In the genomic region with DNA sequence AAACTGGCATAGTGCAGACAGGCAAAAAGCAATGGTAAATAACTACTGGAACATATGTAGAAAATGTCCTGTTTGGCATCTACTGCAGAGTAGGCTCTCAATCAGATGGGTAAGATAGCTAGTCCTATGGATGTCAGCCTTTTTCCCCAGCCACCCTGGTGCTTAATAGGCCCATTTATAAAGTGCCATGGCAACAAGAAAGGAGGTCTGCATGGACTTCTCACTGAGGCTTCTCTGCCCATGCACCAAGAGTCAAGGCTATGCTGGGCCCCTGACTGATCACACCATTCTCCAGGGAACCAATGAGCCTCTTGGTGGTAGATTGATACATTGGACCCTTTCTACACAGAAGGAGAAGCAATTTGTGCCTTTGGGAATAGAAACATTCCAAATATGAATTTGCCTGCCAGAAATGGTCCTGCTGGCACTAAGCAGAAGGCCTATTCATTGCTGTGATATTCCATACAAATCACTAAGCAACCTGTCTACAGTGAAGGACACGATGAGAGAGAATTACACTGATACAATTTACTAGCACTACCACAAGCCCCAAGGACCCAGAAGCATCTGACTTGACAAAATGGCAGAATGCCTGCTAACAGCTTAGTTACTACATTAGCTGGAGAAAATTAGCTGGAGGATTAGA, we compare ENCODE assay signal across 17 cellular contexts. TPM values are rescaled to one million over a fixed set of nuclear protein-coding genes. Genes with fewer than 3 reads are reported as not detected.
DNase-seq lines count a peak whose midpoint lies in the region; ATAC-seq and TF ChIP-seq lines count a peak whose summit lies in the region.
"Had no signal": no experiment of that assay in that cellular context is flagged by ENCODE, and none has a peak within 500 bp of the region (broad histone marks: within the 10 kb centered on the region; RNA-seq: fewer than 3 reads in every experiment).

No MANE protein-coding gene starts in this region.

- no peak for DNase-seq in activated naive CD4-positive, alpha-beta T cell treated with anti-CD3 and anti-CD28 coated beads, Interleukin-2, amount 10 ng/mL, durations not matched to agents 7 days and 5 days
- DNase-seq in activated naive CD4-positive, alpha-beta T cell treated with Interleukin-2 at 50 U/mL for 16 hours: no peak
- DNase-seq in T-cell: no peak
- DNase-seq in fibroblast of the aortic adventitia (ENCODE audit: low read depth): peak; percentile 80
- DNase-seq in stimulated activated naive B cell treated with anti-CD40 and anti-IgM and Interleukin-4, amounts not matched to agents 10 μg/mL and 1 μg/mL and 100 μg/mL, for 72 hours: no peak
- no peak for DNase-seq in KBM-7
- DNase-seq: ACHN; activated naive CD4-positive, alpha-beta T cell treated with anti-CD3 and anti-CD28 coated beads for 36 hours; cerebellar nuclear complex; Kasumi-1; NCI-H1694 treated with DMSO at 0.1 percent for 48 hours; occipital lobe; tibial artery had no signal

- in situ Hi-C loops in KBM-7 (cut with MboI; ENCODE audit: low pct_unique_long_range_greater_than_20kb, low sequenced_read_pairs): no loop called here

- no peaks in the 10 kb centered on the region for H3K9me3 Mint-ChIP-seq in activated naive CD4-positive, alpha-beta T cell treated with anti-CD3 and anti-CD28 coated beads, Interleukin-2, amount 10 ng/mL, durations not matched to agents 7 days and 5 days
- H3K9me3 Mint-ChIP-seq in T-cell: peaks cover 0 to 2% (median 0%) of the 10 kb centered on the region in 3 donors
- H3K9me3 Mint-ChIP-seq in stimulated activated naive B cell treated with anti-CD40 and anti-IgM and Interleukin-4, amounts not matched to agents 10 μg/mL and 1 μg/mL and 100 μg/mL, for 72 hours: no peaks in the 10 kb centered on the region

- CTCF ChIA-PET in activated naive CD4-positive, alpha-beta T cell treated with anti-CD3 and anti-CD28 coated beads, Interleukin-2, amount 10 ng/mL, durations not matched to agents 7 days and 5 days (lab: Charles Lee): no interaction called here
- CTCF ChIA-PET in T-cell (lab: Charles Lee): interaction anchor here in 1 of 2 donors (0.6 to 0.7 kb wide), 2 partner anchors 18 to 437 kb away, joined by 3 to 5 read pairs; no protein-coding TSS in a partner anchor

- ATAC-seq in T-cell (replicated peaks in 1 of 4): peak in 3 of 4 experiments; percentile 27 to 35 (median 29)
- peak; percentile 11 to 23 for ATAC-seq in stimulated activated naive B cell treated with anti-CD40 and anti-IgM and Interleukin-4, amounts not matched to agents 10 μg/mL and 1 μg/mL and 100 μg/mL, for 72 hours (replicated peaks)
- ATAC-seq in GM18868 (IDR thresholded peaks at IDR 0.05; ENCODE audit: unreplicated experiment): no peak
- no peak for ATAC-seq in GM21360 (IDR thresholded peaks at IDR 0.05; ENCODE audit: unreplicated experiment)
- ATAC-seq: GM12878 had no signal

- no peaks in the 10 kb centered on the region for H3K27me3 Mint-ChIP-seq in activated naive CD4-positive, alpha-beta T cell treated with anti-CD3 and anti-CD28 coated beads, Interleukin-2, amount 10 ng/mL, durations not matched to agents 7 days and 5 days
- no peaks in the 10 kb centered on the region for H3K27me3 Mint-ChIP-seq in T-cell
- no peaks in the 10 kb centered on the region for H3K27me3 Mint-ChIP-seq in stimulated activated naive B cell treated with anti-CD40 and anti-IgM and Interleukin-4, amounts not matched to agents 10 μg/mL and 1 μg/mL and 100 μg/mL, for 72 hours

- peak overlapping the region; percentile 49 for H3K27ac Mint-ChIP-seq in activated naive CD4-positive, alpha-beta T cell treated with anti-CD3 and anti-CD28 coated beads, Interleukin-2, amount 10 ng/mL, durations not matched to agents 7 days and 5 days
- peak overlapping the region; percentile 13 to 50 for H3K27ac Mint-ChIP-seq in T-cell
- peak overlapping the region; percentile 7 for H3K27ac Mint-ChIP-seq in stimulated activated naive B cell treated with anti-CD40 and anti-IgM and Interleukin-4, amounts not matched to agents 10 μg/mL and 1 μg/mL and 100 μg/mL, for 72 hours
- H3K27ac Mint-ChIP-seq: activated naive CD4-positive, alpha-beta T cell treated with anti-CD3 and anti-CD28 coated beads for 36 hours had no signal

- TF ChIP-seq CTCF in fibroblast of the aortic adventitia (IDR thresholded peaks at IDR 0.05; ENCODE audit: insufficient read depth, low read length): no peak

- no peak overlapping the region for H3K4me3 ChIP-seq in fibroblast of the aortic adventitia (ENCODE audit: low read depth, low read length)
- H3K4me3 ChIP-seq: GM12878, lung, tibial artery had no signal

- no peak overlapping the region for H3K4me3 Mint-ChIP-seq in activated naive CD4-positive, alpha-beta T cell treated with anti-CD3 and anti-CD28 coated beads, Interleukin-2, amount 10 ng/mL, durations not matched to agents 7 days and 5 days
- no peak overlapping the region for H3K4me3 Mint-ChIP-seq in T-cell
- no peak overlapping the region for H3K4me3 Mint-ChIP-seq in stimulated activated naive B cell treated with anti-CD40 and anti-IgM and Interleukin-4, amounts not matched to agents 10 μg/mL and 1 μg/mL and 100 μg/mL, for 72 hours
- H3K4me3 Mint-ChIP-seq: activated naive CD4-positive, alpha-beta T cell treated with anti-CD3 and anti-CD28 coated beads for 36 hours had no signal

- no peaks in the 10 kb centered on the region for H3K4me1 Mint-ChIP-seq in activated naive CD4-positive, alpha-beta T cell treated with anti-CD3 and anti-CD28 coated beads, Interleukin-2, amount 10 ng/mL, durations not matched to agents 7 days and 5 days
- peaks cover 0 to 4% (median 2%) of the 10 kb centered on the region in 3 donors for H3K4me1 Mint-ChIP-seq in T-cell
- H3K4me1 Mint-ChIP-seq in stimulated activated naive B cell treated with anti-CD40 and anti-IgM and Interleukin-4, amounts not matched to agents 10 μg/mL and 1 μg/mL and 100 μg/mL, for 72 hours: peaks cover 0 to 2% of the 10 kb centered on the region in 2 donors

- peaks cover 36% of the 10 kb centered on the region for H3K36me3 Mint-ChIP-seq in activated naive CD4-positive, alpha-beta T cell treated with anti-CD3 and anti-CD28 coated beads, Interleukin-2, amount 10 ng/mL, durations not matched to agents 7 days and 5 days
- H3K36me3 Mint-ChIP-seq in T-cell: peaks cover 33% of the 10 kb centered on the region
- peaks cover 26 to 35% of the 10 kb centered on the region in 2 donors for H3K36me3 Mint-ChIP-seq in stimulated activated naive B cell treated with anti-CD40 and anti-IgM and Interleukin-4, amounts not matched to agents 10 μg/mL and 1 μg/mL and 100 μg/mL, for 72 hours

- POLR2A ChIA-PET in T-cell (lab: Charles Lee): interaction anchor here in 1 of 2 donors (0.5 kb wide), 1 partner anchor 686 kb away, joined by 3 read pairs; no protein-coding TSS in a partner anchor

RNA-seq across cellular contexts. Expression of gene RESF1, which starts 43.8 kb away (rescaled TPM):
- 100 to 1,000 TPM; 196 to 351 (median 265) TPM for total RNA-seq in T-cell
- 46.4 and 54.7 TPM in 2 replicates for total RNA-seq in fibroblast of the aortic adventitia (ENCODE audit: low replicate concordance)

Comparison
In these comparisons a context has a peak if more than half of its experiments do, and no peak if none do; other contexts are left out.
1. ATAC-seq: peak in T-cell (3 of 4) and stimulated activated naive B cell treated with anti-CD40 and anti-IgM and Interleukin-4, amounts not matched to agents 10 μg/mL and 1 μg/mL and 100 μg/mL, for 72 hours (2 of 2); none in GM18868 (single experiment) and GM21360 (single experiment).
2. Peak in every context shown above with its lines, with median percentiles within 50 percentile points of each other: H3K27ac Mint-ChIP-seq.